ENCODE assay signal across 15 cellular contexts in the genomic region with DNA sequence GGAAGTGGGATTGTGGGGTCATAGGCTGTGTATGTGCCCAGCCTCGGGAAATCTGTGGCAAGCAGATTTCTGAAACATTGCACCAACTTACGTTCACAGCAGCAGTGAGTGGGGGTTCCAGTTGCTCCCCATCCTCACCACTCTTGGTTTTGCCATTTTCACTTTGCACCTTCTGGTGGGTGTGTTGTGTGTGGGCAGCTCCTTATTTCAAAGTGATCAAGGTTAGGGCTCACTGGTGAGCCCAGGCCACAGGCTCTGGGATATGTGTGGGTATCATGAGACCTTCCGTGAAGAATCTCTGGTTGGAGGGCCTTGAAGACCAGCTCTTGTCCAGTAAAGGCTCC. TPM values are rescaled to one million over a fixed set of nuclear protein-coding genes. Genes with fewer than 3 reads are reported as not detected.
DNase-seq lines count a peak whose midpoint lies in the region; ATAC-seq and TF ChIP-seq lines count a peak whose summit lies in the region.
"Had no signal": no experiment of that assay in that cellular context is flagged by ENCODE, and none has a peak within 500 bp of the region (broad histone marks: within the 10 kb centered on the region; RNA-seq: fewer than 3 reads in every experiment).

No MANE protein-coding gene starts in this region.

- H3K4me1 ChIP-seq in heart right ventricle (peaks cover 0 to 55% (median 4%) of the 10 kb centered on the region in 9 donors), right cardiac atrium (ENCODE audit: control insufficient read depth, insufficient read depth, low read length) (no peaks in the 10 kb centered on the region), thyroid gland (peaks cover 12 to 58% of the 10 kb centered on the region in 2 donors)

- H3K27ac ChIP-seq in heart right ventricle (peak overlapping the region in 6 of 10 donors; percentile 10 to 75 (median 46)), right cardiac atrium (ENCODE audit: low read length) (no peak overlapping the region), thyroid gland (peak overlapping the region; percentile 37 to 58 (median 43))
- H3K27ac ChIP-seq: suprapubic skin had no signal

- peak overlapping the region; percentile 34 for H3K4me3 Mint-ChIP-seq in activated T-helper 1 cell treated with anti-CD3 and anti-CD28 coated beads, Interleukin-12 subunit alpha, Interleukin-12 subunit beta, Interleukin-2, Interleukin-4 antibody, amounts not matched to agents 30 ng/mL and 10 ng/mL and 1 ng/mL, durations not matched to agents 14 hours and 24 hours and 36 hours

- intact Hi-C loops in heart right ventricle (cut with DNase I) (no loop called here), right cardiac atrium (cut with DNase I) (no loop called here), thyroid gland (cut with DNase I) (no loop called here)
- intact Hi-C loops in activated T-helper 1 cell treated with anti-CD3 and anti-CD28 coated beads, Interleukin-12 subunit alpha, Interleukin-12 subunit beta, Interleukin-2, Interleukin-4 antibody, amounts not matched to agents 30 ng/mL and 10 ng/mL and 1 ng/mL, durations not matched to agents 14 hours and 24 hours and 36 hours (cut with micrococcal nuclease), result loop anchor here (2.0 to 5.0 kb wide), 3 partner anchors 24 to 346 kb away; no protein-coding TSS in a partner anchor

- H3K27ac Mint-ChIP-seq in activated T-helper 1 cell treated with anti-CD3 and anti-CD28 coated beads, Interleukin-12 subunit alpha, Interleukin-12 subunit beta, Interleukin-2, Interleukin-4 antibody, amounts not matched to agents 30 ng/mL and 10 ng/mL and 1 ng/mL, durations not matched to agents 14 hours and 24 hours and 36 hours, result no peak overlapping the region

- H3K4me3 ChIP-seq in heart right ventricle (no peak overlapping the region), right cardiac atrium (ENCODE audit: low read length) (no peak overlapping the region), thyroid gland (replicated peaks in 1 of 3) (no peak overlapping the region)
- H3K4me3 ChIP-seq: suprapubic skin had no signal

- no peak for TF ChIP-seq POLR2A in thyroid gland (IDR thresholded peaks at IDR 0.05)

- peaks cover 3% of the 10 kb centered on the region for H3K27me3 Mint-ChIP-seq in activated T-helper 1 cell treated with anti-CD3 and anti-CD28 coated beads, Interleukin-12 subunit alpha, Interleukin-12 subunit beta, Interleukin-2, Interleukin-4 antibody, amounts not matched to agents 30 ng/mL and 10 ng/mL and 1 ng/mL, durations not matched to agents 14 hours and 24 hours and 36 hours (ENCODE audit: insufficient read depth)
- H3K27me3 Mint-ChIP-seq: activated naive CD4-positive, alpha-beta T cell treated with anti-CD3 and anti-CD28 coated beads, Interleukin-2, amount 50 U/mL, for 24 hours had no signal

- TF ChIP-seq CTCF in heart right ventricle (IDR thresholded peaks at IDR 0.05) (no peak), thyroid gland (IDR thresholded peaks at IDR 0.05) (no peak)

- no peaks in the 10 kb centered on the region for H3K9me3 Mint-ChIP-seq in activated T-helper 1 cell treated with anti-CD3 and anti-CD28 coated beads, Interleukin-12 subunit alpha, Interleukin-12 subunit beta, Interleukin-2, Interleukin-4 antibody, amounts not matched to agents 30 ng/mL and 10 ng/mL and 1 ng/mL, durations not matched to agents 14 hours and 24 hours and 36 hours
- H3K9me3 Mint-ChIP-seq: activated naive CD4-positive, alpha-beta T cell treated with anti-CD3 and anti-CD28 coated beads, Interleukin-2, amount 50 U/mL, for 24 hours; immature natural killer cell had no signal

- H3K36me3 ChIP-seq in heart right ventricle, result no peaks in the 10 kb centered on the region
- no peaks in the 10 kb centered on the region for H3K36me3 ChIP-seq in thyroid gland
- H3K36me3 ChIP-seq: suprapubic skin had no signal

- DNase-seq in heart right ventricle (no peak), right cardiac atrium (no peak), thyroid gland (no peak), NCI-H2107 treated with DMSO at 0.1 percent for 48 hours (lab: John Stamatoyannopoulos, UW; ENCODE audit: unreplicated experiment) (no peak)
- DNase-seq in activated T-helper 1 cell treated with anti-CD3 and anti-CD28 coated beads, Interleukin-12 subunit alpha, Interleukin-12 subunit beta, Interleukin-2, Interleukin-4 antibody, amounts not matched to agents 30 ng/mL and 10 ng/mL and 1 ng/mL, durations not matched to agents 14 hours and 24 hours and 36 hours (ENCODE audit: low spot score), result no peak
- DNase-seq: cortex of kidney, NCI-H1092 treated with DMSO at 0.1 percent for 48 hours, NCI-H524, SHP77 had no signal

- peaks cover 59% of the 10 kb centered on the region for H3K4me1 Mint-ChIP-seq in activated T-helper 1 cell treated with anti-CD3 and anti-CD28 coated beads, Interleukin-12 subunit alpha, Interleukin-12 subunit beta, Interleukin-2, Interleukin-4 antibody, amounts not matched to agents 30 ng/mL and 10 ng/mL and 1 ng/mL, durations not matched to agents 14 hours and 24 hours and 36 hours (ENCODE audit: low read depth)

- 98 to 99% methylated on average over 3 of the region's 3 CpGs for WGBS in heart right ventricle, 2 donors
- WGBS in right cardiac atrium, result 94% methylated on average over 3 of the region's 3 CpGs
- 93 to 97% methylated on average over 3 of the region's 3 CpGs for WGBS in thyroid gland, 2 donors

- ATAC-seq in heart right ventricle (no peak), right cardiac atrium (no peak), GM21423 (IDR thresholded peaks at IDR 0.05; ENCODE audit: unreplicated experiment) (no peak)
- ATAC-seq: activated CD4-positive, CD25-positive, alpha-beta regulatory T cell treated with anti-CD3 and anti-CD28 coated beads, Interleukin-2, amount 50 U/mL, for 24 hours had no signal

- no peaks in the 10 kb centered on the region for H3K36me3 Mint-ChIP-seq in activated T-helper 1 cell treated with anti-CD3 and anti-CD28 coated beads, Interleukin-12 subunit alpha, Interleukin-12 subunit beta, Interleukin-2, Interleukin-4 antibody, amounts not matched to agents 30 ng/mL and 10 ng/mL and 1 ng/mL, durations not matched to agents 14 hours and 24 hours and 36 hours (ENCODE audit: low read depth)
- H3K36me3 Mint-ChIP-seq: activated naive CD4-positive, alpha-beta T cell treated with anti-CD3 and anti-CD28 coated beads, Interleukin-2, amount 50 U/mL, for 24 hours; immature natural killer cell had no signal

- H3K9me3 ChIP-seq in heart right ventricle, result no peaks in the 10 kb centered on the region
- no peaks in the 10 kb centered on the region for H3K9me3 ChIP-seq in right cardiac atrium (ENCODE audit: control insufficient read depth, low read length)
- H3K9me3 ChIP-seq in thyroid gland, result no peaks in the 10 kb centered on the region
- H3K9me3 ChIP-seq: suprapubic skin had no signal

- H3K27me3 ChIP-seq in heart right ventricle (no peaks in the 10 kb centered on the region), right cardiac atrium (ENCODE audit: control insufficient read depth, insufficient read depth) (no peaks in the 10 kb centered on the region), thyroid gland (no peaks in the 10 kb centered on the region)
- H3K27me3 ChIP-seq: suprapubic skin had no signal

RNA-seq across cellular contexts. Expression of gene PRM1, which starts 29.5 kb away (rescaled TPM):
- total RNA-seq in heart right ventricle (not detected), right cardiac atrium (not detected), thyroid gland (100 to 1,000 TPM in 1 of 4 donors, 10 to 100 TPM in 1, not detected in 2; 13.7 to 335 TPM)
- polyA plus RNA-seq in heart right ventricle (not detected), right cardiac atrium (not detected)
- total RNA-seq in activated T-helper 1 cell treated with anti-CD3 and anti-CD28 coated beads, Interleukin-12 subunit alpha, Interleukin-12 subunit beta, Interleukin-2, Interleukin-4 antibody, amounts not matched to agents 30 ng/mL and 10 ng/mL and 1 ng/mL, durations not matched to agents 14 hours and 24 hours and 36 hours, result not detected in 2 replicates
- total RNA-seq: renal cortical epithelial cell, suprapubic skin had no signal
- polyA plus RNA-seq: immature natural killer cell had no signal

RNA-seq across cellular contexts. Expression of gene PRM2, which starts 34.3 kb away (rescaled TPM):
- not detected for total RNA-seq in heart right ventricle
- not detected for polyA plus RNA-seq in heart right ventricle
- not detected for total RNA-seq in right cardiac atrium
- polyA plus RNA-seq in right cardiac atrium, result not detected
- not detected in 2 replicates for total RNA-seq in activated T-helper 1 cell treated with anti-CD3 and anti-CD28 coated beads, Interleukin-12 subunit alpha, Interleukin-12 subunit beta, Interleukin-2, Interleukin-4 antibody, amounts not matched to agents 30 ng/mL and 10 ng/mL and 1 ng/mL, durations not matched to agents 14 hours and 24 hours and 36 hours
- total RNA-seq in thyroid gland, result 10 to 100 TPM in 1 of 4 donors, 1 to 10 TPM in 1, not detected in 2; 8.2 to 64.4 TPM
- total RNA-seq: renal cortical epithelial cell, suprapubic skin had no signal
- polyA plus RNA-seq: immature natural killer cell had no signal

RNA-seq across cellular contexts. Expression of gene RMI2, which starts 34.7 kb away (rescaled TPM):
- total RNA-seq in heart right ventricle (1 to 10 TPM in 7 of 10 donors, under 1 TPM in 3; 0.22 to 3.8 (median 1.5) TPM), right cardiac atrium (under 1 TPM in 3 of 4 donors, not detected in 1; 0.40 to 0.97 (median 0.67) TPM), thyroid gland (1 to 10 TPM in 3 of 4 donors, not detected in 1; 2.5 to 2.8 (median 2.6) TPM)
- polyA plus RNA-seq in heart right ventricle (under 1 TPM; 0.22 to 0.78 TPM), right cardiac atrium (0.20 TPM)
- total RNA-seq in activated T-helper 1 cell treated with anti-CD3 and anti-CD28 coated beads, Interleukin-12 subunit alpha, Interleukin-12 subunit beta, Interleukin-2, Interleukin-4 antibody, amounts not matched to agents 30 ng/mL and 10 ng/mL and 1 ng/mL, durations not matched to agents 14 hours and 24 hours and 36 hours, result 49.8 and 55.7 TPM in 2 replicates

RNA-seq across cellular contexts. Expression of gene PRM3, which starts 37.2 kb away (rescaled TPM):
- total RNA-seq in heart right ventricle, result not detected
- not detected for polyA plus RNA-seq in heart right ventricle
- not detected for total RNA-seq in right cardiac atrium
- polyA plus RNA-seq in right cardiac atrium, result not detected
- not detected in 2 replicates for total RNA-seq in activated T-helper 1 cell treated with anti-CD3 and anti-CD28 coated beads, Interleukin-12 subunit alpha, Interleukin-12 subunit beta, Interleukin-2, Interleukin-4 antibody, amounts not matched to agents 30 ng/mL and 10 ng/mL and 1 ng/mL, durations not matched to agents 14 hours and 24 hours and 36 hours
- total RNA-seq in thyroid gland, result not detected
- total RNA-seq: renal cortical epithelial cell, suprapubic skin had no signal
- polyA plus RNA-seq: immature natural killer cell had no signal

RNA-seq across cellular contexts. Expression of gene TNP2, which starts 41.5 kb away (rescaled TPM):
- total RNA-seq in heart right ventricle, result not detected
- polyA plus RNA-seq in heart right ventricle, result not detected
- not detected for total RNA-seq in right cardiac atrium
- not detected for polyA plus RNA-seq in right cardiac atrium
- not detected in 2 replicates for total RNA-seq in activated T-helper 1 cell treated with anti-CD3 and anti-CD28 coated beads, Interleukin-12 subunit alpha, Interleukin-12 subunit beta, Interleukin-2, Interleukin-4 antibody, amounts not matched to agents 30 ng/mL and 10 ng/mL and 1 ng/mL, durations not matched to agents 14 hours and 24 hours and 36 hours
- not detected for total RNA-seq in thyroid gland
- total RNA-seq: renal cortical epithelial cell, suprapubic skin had no signal
- polyA plus RNA-seq: immature natural killer cell had no signal

Comparison
In these comparisons a context has a peak if more than half of its experiments do, and no peak if none do; other contexts are left out.
1. RNA of gene RMI2, which starts 34.7 kb away (total RNA-seq): 49.8 to 55.7 TPM in activated T-helper 1 cell treated with anti-CD3 and anti-CD28 coated beads, Interleukin-12 subunit alpha, Interleukin-12 subunit beta, Interleukin-2, Interleukin-4 antibody, amounts not matched to agents 30 ng/mL and 10 ng/mL and 1 ng/mL, durations not matched to agents 14 hours and 24 hours and 36 hours; 2.5 to 2.8 TPM in thyroid gland, 0.22 to 3.8 TPM in heart right ventricle and 0.40 to 0.97 TPM in right cardiac atrium; every median in the first group is over 10 times any median in the second.